ENCODE assay signal across 12 cellular contexts in the genomic region with DNA sequence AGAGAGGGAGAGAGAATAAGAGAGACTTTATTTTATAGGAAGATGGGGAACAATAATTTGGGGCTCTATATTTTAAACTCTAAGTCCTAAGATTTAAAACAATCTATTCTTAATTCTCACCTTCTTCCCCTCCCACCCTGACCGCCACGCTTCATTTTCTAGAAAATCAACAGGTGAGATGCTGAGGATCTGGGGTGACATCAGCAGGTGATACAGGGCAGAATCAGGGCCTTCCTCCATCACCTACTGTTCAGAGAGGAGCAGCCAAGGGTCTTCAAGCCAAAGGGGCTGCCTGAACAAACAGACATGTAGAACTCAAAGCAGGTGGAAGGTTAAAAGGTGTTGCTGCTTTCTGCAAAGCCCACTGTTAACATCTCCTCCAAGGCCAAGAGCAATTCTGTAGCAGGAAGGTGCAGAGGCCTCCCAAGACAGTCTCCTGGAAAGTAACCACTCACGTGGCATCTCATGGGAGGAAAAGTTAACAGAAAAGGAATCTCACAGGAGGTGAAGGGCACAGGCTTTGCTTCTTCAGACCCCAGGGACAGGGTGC.
"Had no signal": no experiment of that assay in that cellular context is flagged by ENCODE, and none has a peak within 500 bp of the region (broad histone marks: within the 10 kb centered on the region; RNA-seq: fewer than 3 reads in every experiment).

No MANE protein-coding gene starts in this region.

- H3K4me3 Mint-ChIP-seq: activated CD4-positive, alpha-beta T cell treated with anti-CD3 and anti-CD28 coated beads, Interleukin-2, amount 10 ng/mL, durations not matched to agents 24 days and 14 days; activated CD8-positive, alpha-beta T cell treated with anti-CD3 and anti-CD28 coated beads, Interleukin-2, amount 10 ng/mL, durations not matched to agents 7 days and 5 days; activated T-helper 1 cell treated with anti-CD3 and anti-CD28 coated beads, Interleukin-12 subunit alpha, Interleukin-12 subunit beta, Interleukin-2, Interleukin-4 antibody, amounts not matched to agents 30 ng/mL and 10 ng/mL and 1 ng/mL, durations not matched to agents 14 hours and 24 hours and 36 hours; T-helper 17 cell; WTC11 had no signal

- H3K9me3 ChIP-seq: breast epithelium, gastroesophageal sphincter, neutrophil had no signal

- DNase-seq: activated CD4-positive, alpha-beta T cell treated with anti-CD3 and anti-CD28 coated beads, Interleukin-2, amount 10 ng/mL, durations not matched to agents 24 days and 14 days; activated CD8-positive, alpha-beta T cell treated with anti-CD3 and anti-CD28 coated beads, Interleukin-2, amount 10 ng/mL, durations not matched to agents 7 days and 5 days; activated naive CD4-positive, alpha-beta T cell treated with Interleukin-2 at 50 U/mL for 16 hours; left colon; T-helper 17 cell had no signal

- H3K27ac Mint-ChIP-seq: activated CD4-positive, alpha-beta T cell treated with anti-CD3 and anti-CD28 coated beads, Interleukin-2, amount 10 ng/mL, durations not matched to agents 24 days and 14 days; activated CD8-positive, alpha-beta T cell treated with anti-CD3 and anti-CD28 coated beads, Interleukin-2, amount 10 ng/mL, durations not matched to agents 7 days and 5 days; activated T-helper 1 cell treated with anti-CD3 and anti-CD28 coated beads, Interleukin-12 subunit alpha, Interleukin-12 subunit beta, Interleukin-2, Interleukin-4 antibody, amounts not matched to agents 30 ng/mL and 10 ng/mL and 1 ng/mL, durations not matched to agents 14 hours and 24 hours and 36 hours; T-helper 17 cell; WTC11 had no signal

- FAIRE-seq: islet of Langerhans, TTC549 had no signal

- H3K4me3 ChIP-seq: breast epithelium, gastroesophageal sphincter had no signal

- H3K9me3 Mint-ChIP-seq: activated T-helper 1 cell treated with anti-CD3 and anti-CD28 coated beads, Interleukin-12 subunit alpha, Interleukin-12 subunit beta, Interleukin-2, Interleukin-4 antibody, amounts not matched to agents 30 ng/mL and 10 ng/mL and 1 ng/mL, durations not matched to agents 14 hours and 24 hours and 36 hours had no signal

- H3K36me3 ChIP-seq: breast epithelium, gastroesophageal sphincter, neutrophil had no signal

- H3K27ac ChIP-seq: breast epithelium, gastroesophageal sphincter, neutrophil had no signal

- H3K36me3 Mint-ChIP-seq: WTC11 had no signal

- ATAC-seq: activated CD8-positive, alpha-beta T cell treated with anti-CD3 and anti-CD28 coated beads, Interleukin-2, amount 10 ng/mL, durations not matched to agents 7 days and 5 days; gastroesophageal sphincter; left colon; T-helper 17 cell; WTC11 had no signal

- H3K4me1 ChIP-seq: breast epithelium had no signal

- H3K27me3 ChIP-seq: breast epithelium, gastroesophageal sphincter, neutrophil had no signal
